In genomic region chr12:130026608-130027176, GRCh38 we compare ENCODE assay signal across 10 cellular contexts.
A peak's percentile ranks its signal among the peaks of the same experiment; 100 is the strongest.
DNase-seq lines count a peak whose midpoint lies in the region; ATAC-seq, FAIRE-seq and TF ChIP-seq lines count a peak whose summit lies in the region.
"Had no signal": no experiment of that assay in that cellular context is flagged by ENCODE, and none has a peak within 500 bp of the region (broad histone marks: within the 10 kb centered on the region; RNA-seq: fewer than 3 reads in every experiment).

No MANE protein-coding gene starts in this region.

- no peak for ATAC-seq in CD8-positive, alpha-beta T cell
- ATAC-seq in psoas muscle (no peak), HG03196 (IDR thresholded peaks at IDR 0.05; ENCODE audit: unreplicated experiment) (no peak)

- 22 to 31% (median 22%) methylated on average over 15 of the region's 15 CpGs for WGBS in psoas muscle, 3 donors

- no TSS peak for BruUV-seq in PC-9 (replicated peaks; lab: Mats Ljungman, UMichigan)

- CTCF ChIA-PET in CD8-positive, alpha-beta T cell (lab: Charles Lee): interaction anchor here (0.8 to 4.0 kb wide), 8 partner anchors 10 to 309 kb away, joined by 3 to 20 read pairs (median 3); no protein-coding TSS in a partner anchor
- CTCF ChIA-PET in PC-9 (lab: Charles Lee): no interaction called here

- H2AFZ ChIP-seq in PC-9: no peak overlapping the region

- POLR2A ChIA-PET in CD8-positive, alpha-beta T cell (lab: Charles Lee): no interaction called here
- POLR2A ChIA-PET in PC-9 (lab: Charles Lee; ENCODE audit: unreplicated experiment): no interaction called here

- no peak overlapping the region for H3K4me2 ChIP-seq in PC-9

- FAIRE-seq in H54 (lab: Jason Lieb, UNC): no peak

- H3K4me3 ChIP-seq in CD8-positive, alpha-beta T cell (ENCODE audit: low read depth, low read length): no peak overlapping the region
- H3K4me3 ChIP-seq in PC-9 (no peak overlapping the region), choroid plexus epithelial cell (ENCODE audit: low read depth, low read length) (no peak overlapping the region), psoas muscle (no peak overlapping the region)

- no peaks in the 10 kb centered on the region for H3K4me1 Mint-ChIP-seq in CD8-positive, alpha-beta T cell (ENCODE audit: low read depth)
- no peaks in the 10 kb centered on the region for H3K4me1 Mint-ChIP-seq in activated T-helper 1 cell treated with anti-CD3 and anti-CD28 coated beads, Interleukin-12 subunit alpha, Interleukin-12 subunit beta, Interleukin-2, Interleukin-4 antibody, amounts not matched to agents 30 ng/mL and 10 ng/mL and 1 ng/mL, durations not matched to agents 14 hours and 24 hours and 36 hours (ENCODE audit: low read depth)
- H3K4me1 Mint-ChIP-seq: IgD-negative memory B cell had no signal

- intact Hi-C loops in CD8-positive, alpha-beta T cell (cut with DNase I, micrococcal nuclease): loop anchor here in 1 of 2 experiments (5.0 kb wide), 1 partner anchor 306 kb away; no protein-coding TSS in a partner anchor
- intact Hi-C loops in PC-9 (cut with micrococcal nuclease; ENCODE audit: unreplicated experiment) (loop anchor here (5.0 kb wide), 1 partner anchor 311 kb away; the partner anchor contains the start of gene PIWIL1), psoas muscle (cut with DNase I) (no loop called here)
- intact Hi-C loops in activated T-helper 1 cell treated with anti-CD3 and anti-CD28 coated beads, Interleukin-12 subunit alpha, Interleukin-12 subunit beta, Interleukin-2, Interleukin-4 antibody, amounts not matched to agents 30 ng/mL and 10 ng/mL and 1 ng/mL, durations not matched to agents 14 hours and 24 hours and 36 hours (cut with micrococcal nuclease): loop anchor here (1.0 kb wide), 1 partner anchor 309 kb away; no protein-coding TSS in a partner anchor

- no peaks in the 10 kb centered on the region for H4K20me1 ChIP-seq in PC-9 (ENCODE audit: insufficient read depth)

- no peaks in the 10 kb centered on the region for H3K36me3 Mint-ChIP-seq in CD8-positive, alpha-beta T cell
- H3K36me3 Mint-ChIP-seq in activated T-helper 1 cell treated with anti-CD3 and anti-CD28 coated beads, Interleukin-12 subunit alpha, Interleukin-12 subunit beta, Interleukin-2, Interleukin-4 antibody, amounts not matched to agents 30 ng/mL and 10 ng/mL and 1 ng/mL, durations not matched to agents 14 hours and 24 hours and 36 hours (ENCODE audit: low read depth): no peaks in the 10 kb centered on the region

- H3K9me2 ChIP-seq in PC-9 (ENCODE audit: insufficient read depth): no peaks in the 10 kb centered on the region

- H3K9me3 ChIP-seq in CD8-positive, alpha-beta T cell (ENCODE audit: low read length): no peaks in the 10 kb centered on the region
- no peaks in the 10 kb centered on the region for H3K9me3 ChIP-seq in PC-9 (ENCODE audit: insufficient read depth, low read depth)
- no peaks in the 10 kb centered on the region for H3K9me3 ChIP-seq in psoas muscle

- H3K36me3 ChIP-seq in CD8-positive, alpha-beta T cell (ENCODE audit: insufficient read depth, low read length): no peaks in the 10 kb centered on the region
- H3K36me3 ChIP-seq in PC-9 (ENCODE audit: low read depth) (no peaks in the 10 kb centered on the region), psoas muscle (ENCODE audit: insufficient read depth in 1 of 2, low read depth in 1 of 2) (no peaks in the 10 kb centered on the region)

- peak; percentile 14 for TF ChIP-seq CTCF in CD8-positive, alpha-beta T cell (IDR thresholded peaks at IDR 0.05)
- peak; percentile 70 for TF ChIP-seq CTCF in PC-9 (conservative IDR thresholded peaks at IDR 0.05)
- TF ChIP-seq CTCF in choroid plexus epithelial cell (conservative IDR thresholded peaks at IDR 0.05; ENCODE audit: low read depth, low read length): peak; percentile 66
- TF ChIP-seq CTCF in psoas muscle (IDR thresholded peaks at IDR 0.05): peak; percentile 35

- no peaks in the 10 kb centered on the region for H3F3A ChIP-seq in PC-9 (ENCODE audit: insufficient read depth, low read depth)

- H3K27ac Mint-ChIP-seq in CD8-positive, alpha-beta T cell: no peak overlapping the region
- H3K27ac Mint-ChIP-seq in activated T-helper 1 cell treated with anti-CD3 and anti-CD28 coated beads, Interleukin-12 subunit alpha, Interleukin-12 subunit beta, Interleukin-2, Interleukin-4 antibody, amounts not matched to agents 30 ng/mL and 10 ng/mL and 1 ng/mL, durations not matched to agents 14 hours and 24 hours and 36 hours: no peak overlapping the region
- H3K27ac Mint-ChIP-seq: IgD-negative memory B cell; stimulated activated naive CD8-positive, alpha-beta T cell treated with anti-CD3 and anti-CD28 coated beads, Interleukin-15, Interleukin-2, amounts not matched to agents 100 ng/mL and 50 ng/mL, for 24 hours had no signal

- no peak overlapping the region for H3K27ac ChIP-seq in CD8-positive, alpha-beta T cell (ENCODE audit: low read depth, low read length)
- H3K27ac ChIP-seq in PC-9 (no peak overlapping the region), psoas muscle (no peak overlapping the region)

- TF ChIP-seq POLR2A in H54 (IDR thresholded peaks at IDR 0.05; ENCODE audit: low read depth, low read length): no peak

- H3K9me3 Mint-ChIP-seq in CD8-positive, alpha-beta T cell: no peaks in the 10 kb centered on the region
- H3K9me3 Mint-ChIP-seq in activated T-helper 1 cell treated with anti-CD3 and anti-CD28 coated beads, Interleukin-12 subunit alpha, Interleukin-12 subunit beta, Interleukin-2, Interleukin-4 antibody, amounts not matched to agents 30 ng/mL and 10 ng/mL and 1 ng/mL, durations not matched to agents 14 hours and 24 hours and 36 hours: no peaks in the 10 kb centered on the region
- H3K9me3 Mint-ChIP-seq: IgD-negative memory B cell; stimulated activated naive CD8-positive, alpha-beta T cell treated with anti-CD3 and anti-CD28 coated beads, Interleukin-15, Interleukin-2, amounts not matched to agents 100 ng/mL and 50 ng/mL, for 24 hours had no signal

- peak in 2 of 7 experiments; percentile 1 to 29 for DNase-seq in CD8-positive, alpha-beta T cell
- DNase-seq in H54 (ENCODE audit: insufficient read length, low spot score) (peak; percentile 35), PC-9 (peak in 1 of 2 experiments; percentile 28), choroid plexus epithelial cell (ENCODE audit: low read depth) (peak; percentile 44), psoas muscle (no peak), hepatic stellate cell (ENCODE audit: low spot score) (no peak)
- DNase-seq in activated T-helper 1 cell treated with anti-CD3 and anti-CD28 coated beads, Interleukin-12 subunit alpha, Interleukin-12 subunit beta, Interleukin-2, Interleukin-4 antibody, amounts not matched to agents 30 ng/mL and 10 ng/mL and 1 ng/mL, durations not matched to agents 14 hours and 24 hours and 36 hours (ENCODE audit: low spot score): no peak

- H3K27me3 ChIP-seq in CD8-positive, alpha-beta T cell (ENCODE audit: insufficient read depth, low read length): no peaks in the 10 kb centered on the region
- H3K27me3 ChIP-seq in PC-9 (ENCODE audit: insufficient read depth, low read depth) (peaks cover 26% of the 10 kb centered on the region), psoas muscle (ENCODE audit: insufficient read depth in 3 of 3, low read length in 2 of 3) (peaks cover 0 to 3% (median 2%) of the 10 kb centered on the region in 3 donors)

- H3K4me1 ChIP-seq in CD8-positive, alpha-beta T cell (ENCODE audit: insufficient read depth, low read length): no peaks in the 10 kb centered on the region
- no peaks in the 10 kb centered on the region for H3K4me1 ChIP-seq in PC-9 (replicated peaks; ENCODE audit: insufficient read depth)
- H3K4me1 ChIP-seq in psoas muscle: no peaks in the 10 kb centered on the region

- no peak overlapping the region for H3K4me3 Mint-ChIP-seq in CD8-positive, alpha-beta T cell
- no peak overlapping the region for H3K4me3 Mint-ChIP-seq in activated T-helper 1 cell treated with anti-CD3 and anti-CD28 coated beads, Interleukin-12 subunit alpha, Interleukin-12 subunit beta, Interleukin-2, Interleukin-4 antibody, amounts not matched to agents 30 ng/mL and 10 ng/mL and 1 ng/mL, durations not matched to agents 14 hours and 24 hours and 36 hours
- H3K4me3 Mint-ChIP-seq: IgD-negative memory B cell; stimulated activated naive CD8-positive, alpha-beta T cell treated with anti-CD3 and anti-CD28 coated beads, Interleukin-15, Interleukin-2, amounts not matched to agents 100 ng/mL and 50 ng/mL, for 24 hours had no signal

- no peaks in the 10 kb centered on the region for H3K79me2 ChIP-seq in PC-9 (ENCODE audit: low read depth)

- peaks cover 8% of the 10 kb centered on the region for H3K27me3 Mint-ChIP-seq in CD8-positive, alpha-beta T cell (ENCODE audit: low read depth)
- H3K27me3 Mint-ChIP-seq in activated T-helper 1 cell treated with anti-CD3 and anti-CD28 coated beads, Interleukin-12 subunit alpha, Interleukin-12 subunit beta, Interleukin-2, Interleukin-4 antibody, amounts not matched to agents 30 ng/mL and 10 ng/mL and 1 ng/mL, durations not matched to agents 14 hours and 24 hours and 36 hours (ENCODE audit: insufficient read depth): no peaks in the 10 kb centered on the region
- H3K27me3 Mint-ChIP-seq: IgD-negative memory B cell had no signal

Comparison
In these comparisons a context has a peak if more than half of its experiments do, and no peak if none do; other contexts are left out.
1. DNase-seq: peak in H54 (single experiment) and choroid plexus epithelial cell (single experiment); none in psoas muscle (0 of 2), activated T-helper 1 cell treated with anti-CD3 and anti-CD28 coated beads, Interleukin-12 subunit alpha, Interleukin-12 subunit beta, Interleukin-2, Interleukin-4 antibody, amounts not matched to agents 30 ng/mL and 10 ng/mL and 1 ng/mL, durations not matched to agents 14 hours and 24 hours and 36 hours (single experiment) and hepatic stellate cell (single experiment).
2. CTCF ChIP-seq: peak in every context shown above with its lines; median percentile 70 in PC-9; 66 in choroid plexus epithelial cell; 35 in psoas muscle; 14 in CD8-positive, alpha-beta T cell.
3. intact Hi-C loops: an anchor here in PC-9 (5.0 kb wide) and activated T-helper 1 cell treated with anti-CD3 and anti-CD28 coated beads, Interleukin-12 subunit alpha, Interleukin-12 subunit beta, Interleukin-2, Interleukin-4 antibody, amounts not matched to agents 30 ng/mL and 10 ng/mL and 1 ng/mL, durations not matched to agents 14 hours and 24 hours and 36 hours (1.0 kb wide); none called in psoas muscle.